17 cellular contexts compared by ENCODE assay signal in genomic region chr4:110615366-110616161, GRCh38. TPM values are rescaled to one million over a fixed set of nuclear protein-coding genes. Genes with fewer than 3 reads are reported as not detected.
A peak's percentile ranks its signal among the peaks of the same experiment; 100 is the strongest.
DNase-seq lines count a peak whose midpoint lies in the region; ATAC-seq and TF ChIP-seq lines count a peak whose summit lies in the region.
"Had no signal": no experiment of that assay in that cellular context is flagged by ENCODE, and none has a peak within 500 bp of the region (broad histone marks: within the 10 kb centered on the region; RNA-seq: fewer than 3 reads in every experiment).

No MANE protein-coding gene starts in this region.

- peak overlapping the region; percentile 76 for H3K4me3 Mint-ChIP-seq in mesothelial cell of epicardium
- H3K4me3 Mint-ChIP-seq: activated CD8-positive, alpha-beta T cell treated with anti-CD3 and anti-CD28 coated beads for 36 hours had no signal

- H3K36me3 Mint-ChIP-seq in mesothelial cell of epicardium = peaks cover 15% of the 10 kb centered on the region

- no peak for ATAC-seq in foreskin keratinocyte
- ATAC-seq: activated CD8-positive, alpha-beta T cell treated with anti-CD3 and anti-CD28 coated beads for 36 hours; body of pancreas had no signal

- peak; percentile 27 for DNase-seq in GM10266 (ENCODE audit: extremely low spot score)
- peak in 1 of 2 donors; percentile 70 for DNase-seq in foreskin keratinocyte
- no peak for DNase-seq in mesothelial cell of epicardium (ENCODE audit: low spot score in 2 of 2, unreplicated experiment in 2 of 2)
- DNase-seq in NCI-H1105 (lab: John Stamatoyannopoulos, UW) = no peak
- no peak for DNase-seq in AG08396 (ENCODE audit: low spot score)
- DNase-seq in GF-D8 (lab: John Stamatoyannopoulos, UW) = no peak
- no peak for DNase-seq in COLO668 (lab: John Stamatoyannopoulos, UW; ENCODE audit: unreplicated experiment)
- DNase-seq: activated CD8-positive, alpha-beta T cell treated with anti-CD3 and anti-CD28 coated beads for 36 hours; body of pancreas; DMS79 treated with DMSO at 0.1 percent for 48 hours; dorsolateral prefrontal cortex; NCI-H1417; NCI-H2227 treated with DMSO at 0.1 percent for 48 hours had no signal

- H3K9ac ChIP-seq in HUES6 (ENCODE audit: low read length) = peak overlapping the region; percentile 96
- H3K9ac ChIP-seq: KMS-11 had no signal

- TF ChIP-seq CTCF in GM10266 (IDR thresholded peaks at IDR 0.05; ENCODE audit: control insufficient read depth, insufficient read depth, low read depth, missing control alignments) = no peak
- no peak for TF ChIP-seq CTCF in foreskin keratinocyte (conservative IDR thresholded peaks at IDR 0.05)
- TF ChIP-seq CTCF in mesothelial cell of epicardium (IDR thresholded peaks at IDR 0.05; ENCODE audit: unreplicated experiment) = no peak

- H3K27ac Mint-ChIP-seq in mesothelial cell of epicardium = peak overlapping the region; percentile 99
- H3K27ac Mint-ChIP-seq: activated CD8-positive, alpha-beta T cell treated with anti-CD3 and anti-CD28 coated beads for 36 hours; activated T-helper 2 cell treated with anti-CD3 and anti-CD28 coated beads, Interferon-gamma antibody, Interleukin-2, Interleukin-4, amounts not matched to agents 10 μg/mL and 5 μg/mL and 100 μg/mL, durations not matched to agents 14 hours and 24 hours and 36 hours had no signal

- no peaks in the 10 kb centered on the region for H3K9me3 ChIP-seq in HUES6 (ENCODE audit: control insufficient read depth, insufficient read depth, low read depth, low read length)
- H3K9me3 ChIP-seq: prostate gland had no signal

- H3K4me3 ChIP-seq in HUES6 (ENCODE audit: low read depth, low read length) = peak overlapping the region; percentile 73
- H3K4me3 ChIP-seq: body of pancreas, dorsolateral prefrontal cortex, prostate gland had no signal

- H3K4me1 ChIP-seq in HUES6 (ENCODE audit: control insufficient read depth, insufficient read depth, low read length) (peaks cover 58% of the 10 kb centered on the region), foreskin keratinocyte (peaks cover 13% of the 10 kb centered on the region)
- H3K4me1 ChIP-seq: prostate gland had no signal

- H3K36me3 ChIP-seq in HUES6 (ENCODE audit: control insufficient read depth, insufficient read depth, low read length) = peaks cover 4% of the 10 kb centered on the region; the same call in 1 of the 2 replicates
- H3K36me3 ChIP-seq: prostate gland had no signal

- H3K27ac ChIP-seq in HUES6 (ENCODE audit: low read depth, low read length) (peak overlapping the region; percentile 96; the same call in 1 of the 2 replicates), foreskin keratinocyte (peak overlapping the region; percentile 55)
- H3K27ac ChIP-seq: body of pancreas, dorsolateral prefrontal cortex, KMS-11, prostate gland had no signal

- H3K27me3 Mint-ChIP-seq in mesothelial cell of epicardium (ENCODE audit: low read depth) = no peaks in the 10 kb centered on the region

- H3K27me3 ChIP-seq in HUES6 (ENCODE audit: control insufficient read depth, insufficient read depth, low read length) = peaks cover 99% of the 10 kb centered on the region
- no peaks in the 10 kb centered on the region for H3K27me3 ChIP-seq in foreskin keratinocyte

- no peaks in the 10 kb centered on the region for H3K9me3 Mint-ChIP-seq in mesothelial cell of epicardium
- H3K9me3 Mint-ChIP-seq: activated CD8-positive, alpha-beta T cell treated with anti-CD3 and anti-CD28 coated beads for 36 hours; activated T-helper 2 cell treated with anti-CD3 and anti-CD28 coated beads, Interferon-gamma antibody, Interleukin-2, Interleukin-4, amounts not matched to agents 10 μg/mL and 5 μg/mL and 100 μg/mL, durations not matched to agents 14 hours and 24 hours and 36 hours had no signal

- peaks cover 72% of the 10 kb centered on the region for H3K4me1 Mint-ChIP-seq in mesothelial cell of epicardium

RNA-seq across cellular contexts. Expression of gene PITX2, which starts 7.3 kb away (rescaled TPM):
- 22.2 and 27.1 TPM in 2 replicates for total RNA-seq in foreskin keratinocyte
- 15.4 and 19.3 TPM in 2 replicates for polyA plus RNA-seq in foreskin keratinocyte
- 88.7 to 99.3 TPM (median 95.5 TPM) in 3 replicates for total RNA-seq in mesothelial cell of epicardium
- total RNA-seq: activated CD8-positive, alpha-beta T cell treated with anti-CD3 and anti-CD28 coated beads for 36 hours; activated T-helper 2 cell treated with anti-CD3 and anti-CD28 coated beads, Interferon-gamma antibody, Interleukin-2, Interleukin-4, amounts not matched to agents 10 μg/mL and 5 μg/mL and 100 μg/mL, durations not matched to agents 14 hours and 24 hours and 36 hours; body of pancreas; dorsolateral prefrontal cortex had no signal
